Comparison of ENCODE assay signal across 8 cellular contexts in the genomic region with DNA sequence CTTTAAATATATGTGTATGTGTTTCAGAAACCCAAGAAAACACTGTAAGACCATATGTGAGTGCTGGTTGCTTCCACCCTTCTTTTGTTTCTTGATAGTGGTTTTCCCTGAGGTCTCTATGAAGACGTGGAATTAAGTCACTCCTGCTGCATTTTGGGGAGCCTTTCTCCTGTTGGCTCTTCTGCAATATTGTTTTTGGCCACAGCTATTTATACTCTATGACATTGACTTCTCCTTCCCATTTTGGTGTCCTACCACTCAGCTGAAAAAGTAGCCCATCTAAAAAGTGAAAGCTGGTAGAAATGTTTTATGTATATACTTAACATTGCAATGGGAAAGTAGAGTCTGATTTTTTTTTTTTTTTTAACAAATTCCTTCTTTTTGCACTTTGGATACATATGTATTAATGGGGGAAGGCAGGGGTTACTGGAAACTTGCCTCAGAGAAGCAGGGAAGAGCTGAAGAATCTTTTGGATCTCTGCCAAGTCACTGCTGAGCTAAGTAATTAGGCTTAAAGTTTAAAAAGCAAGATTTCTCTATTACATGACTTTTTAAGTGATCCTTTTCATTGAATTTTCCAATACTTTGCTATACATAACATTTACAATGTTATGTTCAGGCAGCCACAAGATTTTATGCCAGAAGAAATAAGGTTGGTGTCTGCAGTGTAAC. TPM values are rescaled to one million over a fixed set of nuclear protein-coding genes. Genes with fewer than 3 reads are reported as not detected.
DNase-seq lines count a peak whose midpoint lies in the region; ATAC-seq lines count a peak whose summit lies in the region.

No MANE protein-coding gene starts in this region.

- no peak overlapping the region for H3K9ac ChIP-seq in trophoblast cell (ENCODE audit: low read length)

- no peak overlapping the region for H4K91ac ChIP-seq in trophoblast cell (ENCODE audit: low read depth, low read length)

- no peak overlapping the region for H2AK5ac ChIP-seq in trophoblast cell (ENCODE audit: low read length)

- H3K4me1 ChIP-seq in ectodermal cell (ENCODE audit: control insufficient read depth, insufficient read depth, low read length) (peaks cover 11% of the 10 kb centered on the region), trophoblast cell (ENCODE audit: control insufficient read depth in 1 of 2, insufficient read depth in 2 of 2, low read length in 2 of 2) (peaks cover 0 to 1% of the 10 kb centered on the region in 2 experiments)

- no peaks in the 10 kb centered on the region for H3K27me3 ChIP-seq in ectodermal cell (ENCODE audit: control insufficient read depth, insufficient read depth, low read length, poor library complexity, severe bottlenecking)
- H3K27me3 ChIP-seq in trophoblast cell (ENCODE audit: insufficient read depth, low read length), result no peaks in the 10 kb centered on the region

- no peak overlapping the region for H2BK120ac ChIP-seq in trophoblast cell (ENCODE audit: insufficient read depth, low read length, poor library complexity)

- no peak overlapping the region for H3K4me2 ChIP-seq in trophoblast cell (ENCODE audit: low read length)

- 64 to 71% methylated on average over 1 of the region's 1 CpG for whole genome bisulfite sequencing in ectodermal cell, 2 experiments
- no CpG with 5 or more reads among the region's 1 CpG for WGBS in trophoblast cell (ENCODE audit: extremely low coverage, insufficient coverage, insufficient read length)

- no peak overlapping the region for H3K23ac ChIP-seq in trophoblast cell (ENCODE audit: low read length)

- no peak overlapping the region for H2AFZ ChIP-seq in trophoblast cell (ENCODE audit: insufficient read depth, low read length, poor library complexity)

- no peak overlapping the region for H4K12ac ChIP-seq in trophoblast cell (ENCODE audit: low read depth, low read length)

- H3K79me1 ChIP-seq in trophoblast cell (ENCODE audit: low read length), result peaks cover 6% of the 10 kb centered on the region

- no peak overlapping the region for H2BK12ac ChIP-seq in trophoblast cell (ENCODE audit: low read length)

- H3K4me3 ChIP-seq in ectodermal cell (ENCODE audit: insufficient read depth, low read depth, low read length) (peak overlapping the region; percentile 92), trophoblast cell (ENCODE audit: low read depth, low read length) (no peak overlapping the region)

- H3K79me2 ChIP-seq in trophoblast cell (ENCODE audit: control insufficient read depth, insufficient read depth, low read length, poor library complexity), result peaks cover 7% of the 10 kb centered on the region

- H2BK5ac ChIP-seq in trophoblast cell (ENCODE audit: low read depth, low read length, poor library complexity), result no peak overlapping the region

- no peak overlapping the region for H4K8ac ChIP-seq in trophoblast cell (ENCODE audit: low read depth, low read length)

- H3K18ac ChIP-seq in trophoblast cell (ENCODE audit: low read length), result no peak overlapping the region

- ATAC-seq in HG02588 (IDR thresholded peaks at IDR 0.05; ENCODE audit: unreplicated experiment), result no peak

- H3K36me3 ChIP-seq in ectodermal cell (ENCODE audit: control insufficient read depth, insufficient read depth, low read length) (no peaks in the 10 kb centered on the region), trophoblast cell (ENCODE audit: control insufficient read depth in 1 of 2, insufficient read depth in 2 of 2, low read length in 2 of 2) (peaks cover 0 to 5% of the 10 kb centered on the region in 2 experiments)

- H3K14ac ChIP-seq in trophoblast cell (ENCODE audit: low read length), result no peak overlapping the region

- peak overlapping the region; percentile 87 for H3K4ac ChIP-seq in trophoblast cell (ENCODE audit: low read depth, low read length)

- peak; percentile 25 for DNase-seq in DMS 273 (lab: John Stamatoyannopoulos, UW; ENCODE audit: unreplicated experiment)
- no peak for DNase-seq in DMS 273 treated with DMSO at 0.1 percent for 48 hours (lab: John Stamatoyannopoulos, UW)
- peak; percentile 31 for DNase-seq in NOMO-1 treated with dmso at 0.1 percent for 144 hours (lab: John Stamatoyannopoulos, UW; ENCODE audit: unreplicated experiment)
- no peak for DNase-seq in trophoblast cell
- DNase-seq in activated CD4-positive, CD25-positive, alpha-beta regulatory T cell treated with anti-CD3 and anti-CD28 coated beads, Interleukin-2, amount 50 U/mL, for 72 hours, result no peak
- DNase-seq in amniotic stem cell (lab: John Stamatoyannopoulos, UW), result no peak

- H3K9me3 ChIP-seq in ectodermal cell (ENCODE audit: control insufficient read depth, low read length) (no peaks in the 10 kb centered on the region), trophoblast cell (ENCODE audit: insufficient read depth, low read depth, low read length) (no peaks in the 10 kb centered on the region)

- no peak overlapping the region for H3K27ac ChIP-seq in ectodermal cell (ENCODE audit: insufficient read depth, low read depth, low read length, poor library complexity, severe bottlenecking)
- H3K27ac ChIP-seq in trophoblast cell (ENCODE audit: low read depth, low read length), result no peak overlapping the region

RNA-seq across cellular contexts. Expression of gene TTC17, which starts 1.8 kb away (rescaled TPM):
- 115 TPM for polyA plus RNA-seq in ectodermal cell (2013, experiment 1 of 4)
- 115 TPM for polyA plus RNA-seq in ectodermal cell (2013, experiment 2 of 4)
- polyA plus RNA-seq in ectodermal cell (2013, experiment 3 of 4), result 102 TPM
- 123 TPM for polyA plus RNA-seq in ectodermal cell (2013, experiment 4 of 4)
- polyA plus RNA-seq in trophoblast cell (2013), result 40.2 and 44.1 TPM in 2 replicates

RNA-seq across cellular contexts. Expression of gene API5, which starts 48.7 kb away (rescaled TPM):
- polyA plus RNA-seq in ectodermal cell (2013, experiment 1 of 4), result 175 TPM
- polyA plus RNA-seq in ectodermal cell (2013, experiment 2 of 4), result 184 TPM
- polyA plus RNA-seq in ectodermal cell (2013, experiment 3 of 4), result 129 TPM
- polyA plus RNA-seq in ectodermal cell (2013, experiment 4 of 4), result 143 TPM
- 69.6 and 72.5 TPM in 2 replicates for polyA plus RNA-seq in trophoblast cell (2013)

Comparison
In these comparisons a context has a peak if more than half of its experiments do, and no peak if none do; other contexts are left out.
1. DNase-seq: peak in DMS 273 (single experiment) and NOMO-1 treated with dmso at 0.1 percent for 144 hours (single experiment); none in DMS 273 treated with DMSO at 0.1 percent for 48 hours (single experiment), trophoblast cell (0 of 2), activated CD4-positive, CD25-positive, alpha-beta regulatory T cell treated with anti-CD3 and anti-CD28 coated beads, Interleukin-2, amount 50 U/mL, for 72 hours (single experiment) and amniotic stem cell (single experiment).